ENCODE assay signal across 24 cellular contexts in the genomic region with DNA sequence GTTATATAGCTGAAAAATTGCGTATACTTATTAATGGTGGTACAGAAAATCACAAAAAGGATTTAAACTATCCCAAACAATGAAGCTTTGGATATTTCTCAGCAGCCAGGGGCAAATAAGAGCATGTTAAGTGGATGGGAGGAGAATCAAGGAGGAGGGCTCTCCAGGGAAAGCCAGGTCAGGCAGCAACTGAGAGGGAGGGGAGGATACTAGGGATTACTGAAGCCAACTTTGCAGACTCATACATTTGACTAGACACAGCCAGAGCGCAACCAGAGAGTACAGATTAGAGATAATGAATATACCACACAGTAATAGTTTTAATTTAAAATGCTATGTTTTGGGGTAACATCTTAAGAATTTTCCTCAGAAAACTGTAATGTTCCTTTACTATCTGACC.
"Had no signal": no experiment of that assay in that cellular context is flagged by ENCODE, and none has a peak within 500 bp of the region (broad histone marks: within the 10 kb centered on the region; RNA-seq: fewer than 3 reads in every experiment).

No MANE protein-coding gene starts in this region.

- H3K9me3 ChIP-seq: esophagus squamous epithelium, lower lobe of right lung, pancreas, prostate gland, sigmoid colon, suprapubic skin, thyroid gland had no signal

- H3K36me3 ChIP-seq: esophagus squamous epithelium, lower lobe of right lung, pancreas, prostate gland, sigmoid colon, suprapubic skin, thyroid gland had no signal

- H3K4me3 ChIP-seq: esophagus squamous epithelium, lower lobe of right lung, pancreas, prostate gland, sigmoid colon, suprapubic skin, thyroid gland had no signal

- H3K27ac ChIP-seq: epithelial cell of prostate, lower lobe of right lung, pancreas, prostate gland, sigmoid colon, suprapubic skin, thyroid gland had no signal

- H3K9me3 Mint-ChIP-seq: type B pancreatic cell had no signal

- H3K4me1 Mint-ChIP-seq: memory B cell had no signal

- H3K27me3 ChIP-seq: esophagus squamous epithelium, pancreas, sigmoid colon, suprapubic skin, thyroid gland had no signal

- ATAC-seq: effector memory CD8-positive, alpha-beta T cell; left lobe of liver; lower lobe of right lung; natural killer cell treated with Interleukin-12 subunit alpha and Interleukin-12 subunit beta and Interleukin-15 and Interleukin-18, amount 100 ng/mL, for 72 hours; pancreas had no signal

- H3K27ac Mint-ChIP-seq: dendritic cell treated with granulocyte-macrophage colony-stimulating factor and Interleukin-4, amounts not matched to agents 40 ng/mL and 50 ng/mL, for 4 days; effector memory CD8-positive, alpha-beta T cell; memory B cell; natural killer cell treated with Interleukin-12 subunit alpha and Interleukin-12 subunit beta and Interleukin-15 and Interleukin-18, amount 100 ng/mL, for 72 hours; type B pancreatic cell had no signal

- H3K4me3 Mint-ChIP-seq: dendritic cell treated with granulocyte-macrophage colony-stimulating factor and Interleukin-4, amounts not matched to agents 40 ng/mL and 50 ng/mL, for 4 days; effector memory CD8-positive, alpha-beta T cell; memory B cell; natural killer cell treated with Interleukin-12 subunit alpha and Interleukin-12 subunit beta and Interleukin-15 and Interleukin-18, amount 100 ng/mL, for 72 hours; type B pancreatic cell had no signal

- H3K4me1 ChIP-seq: lower lobe of right lung, pancreas, prostate gland, sigmoid colon, suprapubic skin, thyroid gland had no signal

- H3K27me3 Mint-ChIP-seq: dendritic cell treated with granulocyte-macrophage colony-stimulating factor and Interleukin-4, amounts not matched to agents 40 ng/mL and 50 ng/mL, for 4 days; effector memory CD8-positive, alpha-beta T cell; memory B cell; natural killer cell treated with Interleukin-12 subunit alpha and Interleukin-12 subunit beta and Interleukin-15 and Interleukin-18, amount 100 ng/mL, for 72 hours; type B pancreatic cell had no signal

- DNase-seq: effector memory CD8-positive, alpha-beta T cell; esophagus squamous epithelium; foreskin fibroblast; hippocampal formation; kidney glomerular epithelial cell; lower lobe of right lung; midbrain; occipital lobe; pancreas; retina; sigmoid colon; small intestine; stimulated activated CD4-positive, alpha-beta T cell treated with anti-CD3 and anti-CD28 coated beads, Interleukin-12 subunit alpha, Interleukin-12 subunit beta, amount 100 ng/mL, for 4 hours; stimulated activated CD4-positive, alpha-beta T cell treated with anti-CD3 and anti-CD28 coated beads, Interleukin-2, amount 100 ng/mL, for 48 hours; stimulated activated naive CD4-positive, alpha-beta T cell treated with Interleukin-2 at 50 U/mL for 16 hours; thyroid gland had no signal

- H3K36me3 Mint-ChIP-seq: memory B cell, type B pancreatic cell had no signal
